ENCODE assay signal across 18 cellular contexts in genomic region chr4:622996-623913, GRCh38. TPM values are rescaled to one million over a fixed set of nuclear protein-coding genes. Genes with fewer than 3 reads are reported as not detected.
DNase-seq lines count a peak whose midpoint lies in the region; ATAC-seq, FAIRE-seq and TF ChIP-seq lines count a peak whose summit lies in the region.
"Had no signal": no experiment of that assay in that cellular context is flagged by ENCODE, and none has a peak within 500 bp of the region (broad histone marks: within the 10 kb centered on the region; RNA-seq: fewer than 3 reads in every experiment).

No MANE protein-coding gene starts in this region.

- intact Hi-C loops in Right ventricle myocardium superior (cut with DNase I) = no loop called here
- intact Hi-C loops in left ventricle myocardium inferior (cut with micrococcal nuclease) = no loop called here
- intact Hi-C loops in kidney (cut with DNase I) = no loop called here

- ATAC-seq in Right ventricle myocardium superior (ENCODE audit: poor library complexity) = no peak
- ATAC-seq: GM12878 had no signal

- TF ChIP-seq CTCF in left ventricle myocardium inferior (IDR thresholded peaks at IDR 0.05; ENCODE audit: borderline replicate concordance) = no peak
- TF ChIP-seq CTCF in kidney (IDR thresholded peaks at IDR 0.05; ENCODE audit: borderline replicate concordance, extremely low read depth, insufficient read depth) = no peak
- TF ChIP-seq CTCF in suprapubic skin (IDR thresholded peaks at IDR 0.05) = no peak

- DNase-seq in Right ventricle myocardium superior (peak; percentile 20), left ventricle myocardium inferior (no peak), NT2/D1 (ENCODE audit: low read depth, low spot score) (no peak), kidney (peak; percentile 57), suprapubic skin (ENCODE audit: low spot score in 2 of 2) (peak; percentile 13 to 46), NCI-H2227 treated with DMSO at 0.1 percent for 48 hours (lab: John Stamatoyannopoulos, UW) (no peak), activated gamma-delta T cell (lab: John Stamatoyannopoulos, UW) (no peak), NCI-H526 (lab: John Stamatoyannopoulos, UW) (no peak)
- DNase-seq: NCI-H1105 treated with DMSO at 0.1 percent for 48 hours, NCI-H187, NCI-H446 treated with DMSO at 0.1 percent for 48 hours, NCI-H774, SJCRH30 had no signal

- H3K36me3 ChIP-seq in left ventricle myocardium inferior (no peaks in the 10 kb centered on the region), NT2/D1 (ENCODE audit: insufficient read depth, insufficient read length, low read length) (no peaks in the 10 kb centered on the region), kidney (ENCODE audit: control insufficient read depth in 1 of 2, insufficient read depth in 2 of 2, low read length in 2 of 2) (no peaks in the 10 kb centered on the region), suprapubic skin (no peaks in the 10 kb centered on the region)
- H3K36me3 ChIP-seq: SJCRH30 had no signal

- H3K9ac ChIP-seq in NT2/D1 (ENCODE audit: insufficient read length, low read depth) (peak overlapping the region; percentile 10), kidney (ENCODE audit: low read length in 2 of 2) (no peak overlapping the region)

- no peak overlapping the region for H3K27ac ChIP-seq in left ventricle myocardium inferior (replicated peaks)
- no peak overlapping the region for H3K27ac ChIP-seq in kidney (ENCODE audit: low read depth in 2 of 2, low read length in 2 of 2)
- H3K27ac ChIP-seq in suprapubic skin = no peak overlapping the region
- H3K27ac ChIP-seq: SJCRH30 had no signal

- H3K9me3 ChIP-seq in left ventricle myocardium inferior (replicated peaks) (no peaks in the 10 kb centered on the region), NT2/D1 (ENCODE audit: insufficient read depth, low read length) (no peaks in the 10 kb centered on the region), kidney (ENCODE audit: control insufficient read depth in 1 of 2, low read length in 2 of 2) (no peaks in the 10 kb centered on the region), suprapubic skin (no peaks in the 10 kb centered on the region)
- H3K9me3 ChIP-seq: Caco-2, SJCRH30 had no signal

- H3K27me3 ChIP-seq in left ventricle myocardium inferior (ENCODE audit: low read depth) = peaks cover 79% of the 10 kb centered on the region
- no peaks in the 10 kb centered on the region for H3K27me3 ChIP-seq in NT2/D1 (ENCODE audit: insufficient read depth, insufficient read length)
- peaks cover 20% of the 10 kb centered on the region for H3K27me3 ChIP-seq in suprapubic skin
- H3K27me3 ChIP-seq: SJCRH30 had no signal

- TF ChIP-seq EP300 in suprapubic skin (IDR thresholded peaks at IDR 0.05) = no peak

- 75% methylated on average over 24 of the region's 24 CpGs for WGBS in suprapubic skin

- FAIRE-seq in kidney (lab: Jason Lieb, UNC) = no peak
- FAIRE-seq: GM12878, GM18507, RCC 7860 had no signal

- no peak for TF ChIP-seq POLR2A in suprapubic skin (IDR thresholded peaks at IDR 0.05)

- no peaks in the 10 kb centered on the region for H3K4me1 ChIP-seq in left ventricle myocardium inferior
- peaks cover 35% of the 10 kb centered on the region for H3K4me1 ChIP-seq in NT2/D1 (ENCODE audit: insufficient read depth, insufficient read length)
- H3K4me1 ChIP-seq in kidney (ENCODE audit: control insufficient read depth in 1 of 2, insufficient read depth in 1 of 2, low read depth in 1 of 2, low read length in 2 of 2) = peaks cover 0 to 4% of the 10 kb centered on the region in 2 donors
- H3K4me1 ChIP-seq in suprapubic skin = no peaks in the 10 kb centered on the region
- H3K4me1 ChIP-seq: Caco-2, SJCRH30 had no signal

- H3K4me3 ChIP-seq in left ventricle myocardium inferior (no peak overlapping the region), NT2/D1 (ENCODE audit: insufficient read length, low read depth) (no peak overlapping the region), kidney (ENCODE audit: low read length in 2 of 2) (no peak overlapping the region), suprapubic skin (no peak overlapping the region)
- H3K4me3 ChIP-seq: GM12878, SJCRH30 had no signal

RNA-seq across cellular contexts. Expression of gene PDE6B, which starts 2.1 kb away (rescaled TPM):
- 1.1 TPM for total RNA-seq in Right ventricle myocardium superior
- total RNA-seq in left ventricle myocardium inferior = 2.7 TPM
- 10.7 TPM for total RNA-seq in kidney
- 10.8 TPM for polyA plus RNA-seq in kidney (ENCODE audit: insufficient read depth, low read depth, low replicate concordance)
- 1 to 10 TPM in 1 of 4 donors, under 1 TPM in 1, not detected in 2; 0.95 to 9.5 TPM for total RNA-seq in suprapubic skin
- total RNA-seq: A172, Caco-2, SJCRH30 had no signal

RNA-seq across cellular contexts. Expression of gene TMEM271, which starts 47.2 kb away (rescaled TPM):
- total RNA-seq in Right ventricle myocardium superior (not detected), left ventricle myocardium inferior (not detected), kidney (not detected), suprapubic skin (1 to 10 TPM in 3 of 4 donors, under 1 TPM in 1; 0.40 to 8.7 (median 3.5) TPM)
- polyA plus RNA-seq in kidney (ENCODE audit: insufficient read depth, low read depth, low replicate concordance) = not detected
- total RNA-seq: A172, Caco-2, GM12878 had no signal
- polyA plus RNA-seq: GM12878 had no signal

RNA-seq across cellular contexts. Expression of gene ATP5ME, which starts 50.8 kb away (rescaled TPM):
- total RNA-seq in Right ventricle myocardium superior (1,145 TPM), left ventricle myocardium inferior (914 TPM), kidney (248 TPM), suprapubic skin (100 to 1,000 TPM in 2 of 4 donors, 10 to 100 TPM in 2; 60.2 to 167 (median 102) TPM)
- polyA plus RNA-seq in kidney (ENCODE audit: insufficient read depth, low read depth, low replicate concordance) = 1,928 TPM

RNA-seq across cellular contexts. Expression of gene MYL5, which starts 51.1 kb away (rescaled TPM):
- 3.7 TPM for total RNA-seq in Right ventricle myocardium superior
- 4.5 TPM for total RNA-seq in left ventricle myocardium inferior
- total RNA-seq in kidney = 17.9 TPM
- polyA plus RNA-seq in kidney (ENCODE audit: insufficient read depth, low read depth, low replicate concordance) = 29.6 TPM
- 10 to 100 TPM in 2 of 4 donors, 1 to 10 TPM in 2; 5.3 to 20.4 (median 10.5) TPM for total RNA-seq in suprapubic skin

Comparison
In these comparisons a context has a peak if more than half of its experiments do, and no peak if none do; other contexts are left out.
1. DNase-seq: peak in Right ventricle myocardium superior (single experiment), kidney (single experiment) and suprapubic skin (2 of 2); none in left ventricle myocardium inferior (single experiment), NT2/D1 (single experiment), NCI-H2227 treated with DMSO at 0.1 percent for 48 hours (single experiment), activated gamma-delta T cell (single experiment) and NCI-H526 (0 of 2).